1 cellular context compared by ENCODE assay signal in the genomic region with DNA sequence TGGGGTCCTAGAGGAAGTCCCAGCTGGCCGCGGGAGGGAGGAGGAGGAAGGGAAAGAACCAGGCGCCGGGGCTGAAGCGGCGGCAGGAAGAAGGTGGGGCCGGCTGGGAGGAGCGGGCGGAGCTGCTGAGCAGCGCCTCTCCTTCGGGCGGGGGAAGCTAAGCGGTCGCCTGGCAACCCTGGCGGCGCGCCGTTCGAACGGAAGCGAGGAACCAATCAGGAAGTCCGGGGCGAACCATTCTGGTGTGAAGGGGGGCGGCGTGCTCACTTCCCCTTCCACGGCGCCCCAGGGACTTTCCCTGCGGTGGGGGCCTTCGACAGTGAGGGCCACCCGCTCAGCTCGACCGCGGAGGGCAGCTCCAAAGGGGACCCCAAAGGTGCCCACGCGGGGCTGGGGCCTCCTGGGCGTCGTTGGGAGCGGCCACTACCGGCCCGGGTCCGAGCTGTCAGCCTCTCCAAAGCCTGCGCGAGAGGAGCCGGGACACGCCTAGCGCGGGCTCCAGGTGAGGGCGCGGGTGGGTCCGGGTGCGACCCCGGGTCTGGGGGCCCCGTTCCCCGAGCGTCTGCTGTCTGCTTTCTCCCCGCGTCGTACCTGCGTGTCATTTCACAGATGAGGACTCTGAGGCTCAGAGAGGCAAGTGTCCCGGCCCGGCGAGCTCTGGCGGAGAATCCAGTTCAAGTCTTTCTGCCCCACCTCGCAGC.
TF ChIP-seq lines count a peak whose summit lies in the region.

TSS of gene FAM110A (plus strand) at position 266 of the 701 bp plus-strand sequence. CDS start 11,090 bp downstream, outside the sequence.

TF ChIP-seq in HepG2, 621 proteins besides CTCF, POLR2A, EP300 and RAD21 (continued from another document and continues in another):
- no peak for TF ChIP-seq MZF1 (CRISPR knock-in tag; IDR thresholded peaks at IDR 0.05; ENCODE audit: borderline replicate concordance)
- no peak for TF ChIP-seq ZSCAN22 (CRISPR knock-in tag; IDR thresholded peaks at IDR 0.05)
- TF ChIP-seq, protein P1, sequence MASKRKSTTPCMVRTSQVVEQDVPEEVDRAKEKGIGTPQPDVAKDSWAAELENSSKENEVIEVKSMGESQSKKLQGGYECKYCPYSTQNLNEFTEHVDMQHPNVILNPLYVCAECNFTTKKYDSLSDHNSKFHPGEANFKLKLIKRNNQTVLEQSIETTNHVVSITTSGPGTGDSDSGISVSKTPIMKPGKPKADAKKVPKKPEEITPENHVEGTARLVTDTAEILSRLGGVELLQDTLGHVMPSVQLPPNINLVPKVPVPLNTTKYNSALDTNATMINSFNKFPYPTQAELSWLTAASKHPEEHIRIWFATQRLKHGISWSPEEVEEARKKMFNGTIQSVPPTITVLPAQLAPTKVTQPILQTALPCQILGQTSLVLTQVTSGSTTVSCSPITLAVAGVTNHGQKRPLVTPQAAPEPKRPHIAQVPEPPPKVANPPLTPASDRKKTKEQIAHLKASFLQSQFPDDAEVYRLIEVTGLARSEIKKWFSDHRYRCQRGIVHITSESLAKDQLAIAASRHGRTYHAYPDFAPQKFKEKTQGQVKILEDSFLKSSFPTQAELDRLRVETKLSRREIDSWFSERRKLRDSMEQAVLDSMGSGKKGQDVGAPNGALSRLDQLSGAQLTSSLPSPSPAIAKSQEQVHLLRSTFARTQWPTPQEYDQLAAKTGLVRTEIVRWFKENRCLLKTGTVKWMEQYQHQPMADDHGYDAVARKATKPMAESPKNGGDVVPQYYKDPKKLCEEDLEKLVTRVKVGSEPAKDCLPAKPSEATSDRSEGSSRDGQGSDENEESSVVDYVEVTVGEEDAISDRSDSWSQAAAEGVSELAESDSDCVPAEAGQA (IDR thresholded peaks at IDR 0.05; ENCODE audit: low read depth), result no peak; the same call in 1 of the 2 replicates
- TF ChIP-seq, protein P1 (CRISPR knock-in tag; IDR thresholded peaks at IDR 0.05; ENCODE audit: borderline replicate concordance), result no peak
- TF ChIP-seq SAP130 (CRISPR knock-in tag; IDR thresholded peaks at IDR 0.05; ENCODE audit: low read depth), result peak; percentile 98
- TF ChIP-seq ZFP36 (IDR thresholded peaks at IDR 0.05; ENCODE audit: borderline replicate concordance, low read depth, low read length, partially characterized antibody), result no peak
- TF ChIP-seq, protein P2, sequence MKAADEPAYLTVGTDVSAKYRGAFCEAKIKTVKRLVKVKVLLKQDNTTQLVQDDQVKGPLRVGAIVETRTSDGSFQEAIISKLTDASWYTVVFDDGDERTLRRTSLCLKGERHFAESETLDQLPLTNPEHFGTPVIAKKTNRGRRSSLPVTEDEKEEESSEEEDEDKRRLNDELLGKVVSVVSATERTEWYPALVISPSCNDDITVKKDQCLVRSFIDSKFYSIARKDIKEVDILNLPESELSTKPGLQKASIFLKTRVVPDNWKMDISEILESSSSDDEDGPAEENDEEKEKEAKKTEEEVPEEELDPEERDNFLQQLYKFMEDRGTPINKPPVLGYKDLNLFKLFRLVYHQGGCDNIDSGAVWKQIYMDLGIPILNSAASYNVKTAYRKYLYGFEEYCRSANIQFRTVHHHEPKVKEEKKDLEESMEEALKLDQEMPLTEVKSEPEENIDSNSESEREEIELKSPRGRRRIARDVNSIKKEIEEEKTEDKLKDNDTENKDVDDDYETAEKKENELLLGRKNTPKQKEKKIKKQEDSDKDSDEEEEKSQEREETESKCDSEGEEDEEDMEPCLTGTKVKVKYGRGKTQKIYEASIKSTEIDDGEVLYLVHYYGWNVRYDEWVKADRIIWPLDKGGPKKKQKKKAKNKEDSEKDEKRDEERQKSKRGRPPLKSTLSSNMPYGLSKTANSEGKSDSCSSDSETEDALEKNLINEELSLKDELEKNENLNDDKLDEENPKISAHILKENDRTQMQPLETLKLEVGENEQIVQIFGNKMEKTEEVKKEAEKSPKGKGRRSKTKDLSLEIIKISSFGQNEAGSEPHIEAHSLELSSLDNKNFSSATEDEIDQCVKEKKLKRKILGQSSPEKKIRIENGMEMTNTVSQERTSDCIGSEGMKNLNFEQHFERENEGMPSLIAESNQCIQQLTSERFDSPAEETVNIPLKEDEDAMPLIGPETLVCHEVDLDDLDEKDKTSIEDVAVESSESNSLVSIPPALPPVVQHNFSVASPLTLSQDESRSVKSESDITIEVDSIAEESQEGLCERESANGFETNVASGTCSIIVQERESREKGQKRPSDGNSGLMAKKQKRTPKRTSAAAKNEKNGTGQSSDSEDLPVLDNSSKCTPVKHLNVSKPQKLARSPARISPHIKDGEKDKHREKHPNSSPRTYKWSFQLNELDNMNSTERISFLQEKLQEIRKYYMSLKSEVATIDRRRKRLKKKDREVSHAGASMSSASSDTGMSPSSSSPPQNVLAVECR (CRISPR knock-in tag; IDR thresholded peaks at IDR 0.05; ENCODE audit: borderline replicate concordance), result peak; percentile 98
- TF ChIP-seq RFX3 (CRISPR knock-in tag; IDR thresholded peaks at IDR 0.05), result peak; percentile 99
- TF ChIP-seq, protein P3, sequence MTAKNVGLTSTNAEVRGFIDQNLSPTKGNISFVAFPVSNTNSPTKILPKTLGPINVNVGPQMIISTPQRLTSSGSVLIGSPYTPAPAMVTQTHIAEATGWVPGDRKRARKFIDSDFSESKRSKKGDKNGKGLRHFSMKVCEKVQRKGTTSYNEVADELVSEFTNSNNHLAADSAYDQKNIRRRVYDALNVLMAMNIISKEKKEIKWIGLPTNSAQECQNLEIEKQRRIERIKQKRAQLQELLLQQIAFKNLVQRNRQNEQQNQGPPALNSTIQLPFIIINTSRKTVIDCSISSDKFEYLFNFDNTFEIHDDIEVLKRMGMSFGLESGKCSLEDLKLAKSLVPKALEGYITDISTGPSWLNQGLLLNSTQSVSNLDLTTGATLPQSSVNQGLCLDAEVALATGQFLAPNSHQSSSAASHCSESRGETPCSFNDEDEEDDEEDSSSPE (CRISPR knock-in tag; IDR thresholded peaks at IDR 0.05), result peak; percentile 100
- TF ChIP-seq, protein P4, sequence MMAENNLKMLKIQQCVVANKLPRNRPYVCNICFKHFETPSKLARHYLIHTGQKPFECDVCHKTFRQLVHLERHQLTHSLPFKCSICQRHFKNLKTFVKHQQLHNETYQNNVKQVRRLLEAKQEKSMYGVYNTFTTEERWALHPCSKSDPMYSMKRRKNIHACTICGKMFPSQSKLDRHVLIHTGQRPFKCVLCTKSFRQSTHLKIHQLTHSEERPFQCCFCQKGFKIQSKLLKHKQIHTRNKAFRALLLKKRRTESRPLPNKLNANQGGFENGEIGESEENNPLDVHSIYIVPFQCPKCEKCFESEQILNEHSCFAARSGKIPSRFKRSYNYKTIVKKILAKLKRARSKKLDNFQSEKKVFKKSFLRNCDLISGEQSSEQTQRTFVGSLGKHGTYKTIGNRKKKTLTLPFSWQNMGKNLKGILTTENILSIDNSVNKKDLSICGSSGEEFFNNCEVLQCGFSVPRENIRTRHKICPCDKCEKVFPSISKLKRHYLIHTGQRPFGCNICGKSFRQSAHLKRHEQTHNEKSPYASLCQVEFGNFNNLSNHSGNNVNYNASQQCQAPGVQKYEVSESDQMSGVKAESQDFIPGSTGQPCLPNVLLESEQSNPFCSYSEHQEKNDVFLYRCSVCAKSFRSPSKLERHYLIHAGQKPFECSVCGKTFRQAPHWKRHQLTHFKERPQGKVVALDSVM (CRISPR knock-in tag; IDR thresholded peaks at IDR 0.05), result 0 out of 2 replicates have a peak, but pooled peaks have one; percentile 31
- no peak for TF ChIP-seq NCOA5 (CRISPR knock-in tag; IDR thresholded peaks at IDR 0.05)
- TF ChIP-seq ZNF703 (CRISPR knock-in tag; IDR thresholded peaks at IDR 0.05; ENCODE audit: borderline replicate concordance), result no peak; the same call in 1 of the 2 replicates
- TF ChIP-seq RORA (CRISPR knock-in tag; IDR thresholded peaks at IDR 0.05), result no peak
- TF ChIP-seq, protein P5, sequence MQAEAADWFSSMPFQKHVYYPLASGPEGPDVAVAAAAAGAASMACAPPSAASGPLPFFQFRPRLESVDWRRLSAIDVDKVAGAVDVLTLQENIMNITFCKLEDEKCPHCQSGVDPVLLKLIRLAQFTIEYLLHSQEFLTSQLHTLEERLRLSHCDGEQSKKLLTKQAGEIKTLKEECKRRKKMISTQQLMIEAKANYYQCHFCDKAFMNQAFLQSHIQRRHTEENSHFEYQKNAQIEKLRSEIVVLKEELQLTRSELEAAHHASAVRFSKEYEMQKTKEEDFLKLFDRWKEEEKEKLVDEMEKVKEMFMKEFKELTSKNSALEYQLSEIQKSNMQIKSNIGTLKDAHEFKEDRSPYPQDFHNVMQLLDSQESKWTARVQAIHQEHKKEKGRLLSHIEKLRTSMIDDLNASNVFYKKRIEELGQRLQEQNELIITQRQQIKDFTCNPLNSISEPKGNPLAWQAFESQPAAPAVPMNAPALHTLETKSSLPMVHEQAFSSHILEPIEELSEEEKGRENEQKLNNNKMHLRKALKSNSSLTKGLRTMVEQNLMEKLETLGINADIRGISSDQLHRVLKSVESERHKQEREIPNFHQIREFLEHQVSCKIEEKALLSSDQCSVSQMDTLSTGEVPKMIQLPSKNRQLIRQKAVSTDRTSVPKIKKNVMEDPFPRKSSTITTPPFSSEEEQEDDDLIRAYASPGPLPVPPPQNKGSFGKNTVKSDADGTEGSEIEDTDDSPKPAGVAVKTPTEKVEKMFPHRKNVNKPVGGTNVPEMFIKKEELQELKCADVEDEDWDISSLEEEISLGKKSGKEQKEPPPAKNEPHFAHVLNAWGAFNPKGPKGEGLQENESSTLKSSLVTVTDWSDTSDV (CRISPR knock-in tag; IDR thresholded peaks at IDR 0.05), result 0 out of 2 replicates have a peak, but pooled peaks have one; percentile 80
- TF ChIP-seq, protein P6, sequence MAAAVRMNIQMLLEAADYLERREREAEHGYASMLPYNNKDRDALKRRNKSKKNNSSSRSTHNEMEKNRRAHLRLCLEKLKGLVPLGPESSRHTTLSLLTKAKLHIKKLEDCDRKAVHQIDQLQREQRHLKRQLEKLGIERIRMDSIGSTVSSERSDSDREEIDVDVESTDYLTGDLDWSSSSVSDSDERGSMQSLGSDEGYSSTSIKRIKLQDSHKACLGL (CRISPR knock-in tag; IDR thresholded peaks at IDR 0.05), result peak; percentile 88
- 0 out of 2 replicates have a peak, but pooled peaks have one; percentile 4 for TF ChIP-seq FOXA3 (CRISPR knock-in tag; IDR thresholded peaks at IDR 0.05)
- TF ChIP-seq ZNF24 (IDR thresholded peaks at IDR 0.05), result no peak
- peak; percentile 52; the same call in 1 of the 2 replicates for TF ChIP-seq ZFX (CRISPR knock-in tag; IDR thresholded peaks at IDR 0.05; ENCODE audit: low read depth)
- TF ChIP-seq ZNF879 (CRISPR knock-in tag; IDR thresholded peaks at IDR 0.05), result no peak
- TF ChIP-seq, protein P7, sequence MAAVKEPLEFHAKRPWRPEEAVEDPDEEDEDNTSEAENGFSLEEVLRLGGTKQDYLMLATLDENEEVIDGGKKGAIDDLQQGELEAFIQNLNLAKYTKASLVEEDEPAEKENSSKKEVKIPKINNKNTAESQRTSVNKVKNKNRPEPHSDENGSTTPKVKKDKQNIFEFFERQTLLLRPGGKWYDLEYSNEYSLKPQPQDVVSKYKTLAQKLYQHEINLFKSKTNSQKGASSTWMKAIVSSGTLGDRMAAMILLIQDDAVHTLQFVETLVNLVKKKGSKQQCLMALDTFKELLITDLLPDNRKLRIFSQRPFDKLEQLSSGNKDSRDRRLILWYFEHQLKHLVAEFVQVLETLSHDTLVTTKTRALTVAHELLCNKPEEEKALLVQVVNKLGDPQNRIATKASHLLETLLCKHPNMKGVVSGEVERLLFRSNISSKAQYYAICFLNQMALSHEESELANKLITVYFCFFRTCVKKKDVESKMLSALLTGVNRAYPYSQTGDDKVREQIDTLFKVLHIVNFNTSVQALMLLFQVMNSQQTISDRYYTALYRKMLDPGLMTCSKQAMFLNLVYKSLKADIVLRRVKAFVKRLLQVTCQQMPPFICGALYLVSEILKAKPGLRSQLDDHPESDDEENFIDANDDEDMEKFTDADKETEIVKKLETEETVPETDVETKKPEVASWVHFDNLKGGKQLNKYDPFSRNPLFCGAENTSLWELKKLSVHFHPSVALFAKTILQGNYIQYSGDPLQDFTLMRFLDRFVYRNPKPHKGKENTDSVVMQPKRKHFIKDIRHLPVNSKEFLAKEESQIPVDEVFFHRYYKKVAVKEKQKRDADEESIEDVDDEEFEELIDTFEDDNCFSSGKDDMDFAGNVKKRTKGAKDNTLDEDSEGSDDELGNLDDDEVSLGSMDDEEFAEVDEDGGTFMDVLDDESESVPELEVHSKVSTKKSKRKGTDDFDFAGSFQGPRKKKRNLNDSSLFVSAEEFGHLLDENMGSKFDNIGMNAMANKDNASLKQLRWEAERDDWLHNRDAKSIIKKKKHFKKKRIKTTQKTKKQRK (IDR thresholded peaks at IDR 0.05; ENCODE audit: low read length), result no peak
- no peak for TF ChIP-seq PLSCR1 (CRISPR knock-in tag; IDR thresholded peaks at IDR 0.05; ENCODE audit: borderline replicate concordance)
- peak; percentile 79; the same call in 1 of the 2 replicates for TF ChIP-seq ARHGAP35 (CRISPR knock-in tag; IDR thresholded peaks at IDR 0.05; ENCODE audit: borderline replicate concordance)
- TF ChIP-seq ZSCAN25 (CRISPR knock-in tag; IDR thresholded peaks at IDR 0.05), result 0 out of 2 replicates have a peak, but pooled peaks have one; percentile 33
- TF ChIP-seq, protein P8, sequence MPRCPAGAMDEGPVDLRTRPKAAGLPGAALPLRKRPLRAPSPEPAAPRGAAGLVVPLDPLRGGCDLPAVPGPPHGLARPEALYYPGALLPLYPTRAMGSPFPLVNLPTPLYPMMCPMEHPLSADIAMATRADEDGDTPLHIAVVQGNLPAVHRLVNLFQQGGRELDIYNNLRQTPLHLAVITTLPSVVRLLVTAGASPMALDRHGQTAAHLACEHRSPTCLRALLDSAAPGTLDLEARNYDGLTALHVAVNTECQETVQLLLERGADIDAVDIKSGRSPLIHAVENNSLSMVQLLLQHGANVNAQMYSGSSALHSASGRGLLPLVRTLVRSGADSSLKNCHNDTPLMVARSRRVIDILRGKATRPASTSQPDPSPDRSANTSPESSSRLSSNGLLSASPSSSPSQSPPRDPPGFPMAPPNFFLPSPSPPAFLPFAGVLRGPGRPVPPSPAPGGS (CRISPR knock-in tag; IDR thresholded peaks at IDR 0.05), result peak; percentile 80; the same call in 1 of the 2 replicates
